Comparison of ENCODE assay signal across 1 cellular context in genomic region chr2:24021122-24021998, GRCh38.
A peak's percentile ranks its signal among the peaks of the same experiment; 100 is the strongest.
TF ChIP-seq lines count a peak whose summit lies in the region.

No MANE protein-coding gene starts in this region.

TF ChIP-seq in H1, 55 proteins besides CTCF, POLR2A, EP300 and RAD21:
- peak; percentile 48; the same call in 1 of the 2 replicates for TF ChIP-seq MAX (IDR thresholded peaks at IDR 0.05)
- no peak for TF ChIP-seq POLR2AphosphoS5 (IDR thresholded peaks at IDR 0.05; ENCODE audit: low read depth, low read length)
- TF ChIP-seq CEBPB (IDR thresholded peaks at IDR 0.05; ENCODE audit: low read depth, low read length) = no peak
- no peak for TF ChIP-seq ATF3 (IDR thresholded peaks at IDR 0.05; ENCODE audit: insufficient read depth, low read depth, low read length)
